In the genomic region with DNA sequence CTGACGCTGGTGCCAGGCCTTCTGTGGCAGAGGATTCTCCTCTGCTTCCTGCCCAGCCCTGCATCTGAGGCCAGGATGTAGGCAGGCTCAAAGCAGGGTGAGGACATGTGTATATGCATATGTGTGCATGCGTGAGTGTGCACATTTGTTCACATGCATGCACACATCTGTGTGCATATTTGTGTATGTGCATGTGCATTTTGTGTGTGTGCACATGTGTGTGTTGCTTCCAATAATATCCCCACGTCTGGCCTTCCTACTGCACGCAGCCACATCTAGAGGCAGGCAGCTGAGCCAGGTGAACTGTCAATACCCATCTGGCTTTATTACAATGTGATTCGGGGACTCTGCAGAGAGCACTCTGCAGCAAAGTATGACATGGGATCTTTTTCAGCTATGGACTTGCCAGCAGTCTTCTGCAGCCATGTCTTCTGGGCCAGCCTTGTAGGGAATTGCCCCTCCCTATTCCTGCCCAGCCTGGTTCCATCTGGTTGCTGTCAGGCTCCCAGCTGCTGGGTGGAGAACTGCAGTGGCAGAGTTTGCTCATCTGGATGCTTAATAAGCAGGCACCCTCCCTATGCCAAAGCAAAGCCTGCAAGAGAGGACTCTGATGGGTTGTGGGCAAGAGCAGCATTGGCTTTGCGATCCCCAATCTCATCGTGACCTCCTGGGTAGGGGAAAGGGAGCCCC, we compare ENCODE assay signal across 1 cellular context.
TF ChIP-seq lines count a peak whose summit lies in the region.

No MANE protein-coding gene starts in this region.

TF ChIP-seq in SK-N-SH treated with all-trans-retinoic acid at 6 μM for 48 hours, 23 proteins besides CTCF, POLR2A, EP300 and RAD21 (continued from another document):
- TF ChIP-seq, protein P1, sequence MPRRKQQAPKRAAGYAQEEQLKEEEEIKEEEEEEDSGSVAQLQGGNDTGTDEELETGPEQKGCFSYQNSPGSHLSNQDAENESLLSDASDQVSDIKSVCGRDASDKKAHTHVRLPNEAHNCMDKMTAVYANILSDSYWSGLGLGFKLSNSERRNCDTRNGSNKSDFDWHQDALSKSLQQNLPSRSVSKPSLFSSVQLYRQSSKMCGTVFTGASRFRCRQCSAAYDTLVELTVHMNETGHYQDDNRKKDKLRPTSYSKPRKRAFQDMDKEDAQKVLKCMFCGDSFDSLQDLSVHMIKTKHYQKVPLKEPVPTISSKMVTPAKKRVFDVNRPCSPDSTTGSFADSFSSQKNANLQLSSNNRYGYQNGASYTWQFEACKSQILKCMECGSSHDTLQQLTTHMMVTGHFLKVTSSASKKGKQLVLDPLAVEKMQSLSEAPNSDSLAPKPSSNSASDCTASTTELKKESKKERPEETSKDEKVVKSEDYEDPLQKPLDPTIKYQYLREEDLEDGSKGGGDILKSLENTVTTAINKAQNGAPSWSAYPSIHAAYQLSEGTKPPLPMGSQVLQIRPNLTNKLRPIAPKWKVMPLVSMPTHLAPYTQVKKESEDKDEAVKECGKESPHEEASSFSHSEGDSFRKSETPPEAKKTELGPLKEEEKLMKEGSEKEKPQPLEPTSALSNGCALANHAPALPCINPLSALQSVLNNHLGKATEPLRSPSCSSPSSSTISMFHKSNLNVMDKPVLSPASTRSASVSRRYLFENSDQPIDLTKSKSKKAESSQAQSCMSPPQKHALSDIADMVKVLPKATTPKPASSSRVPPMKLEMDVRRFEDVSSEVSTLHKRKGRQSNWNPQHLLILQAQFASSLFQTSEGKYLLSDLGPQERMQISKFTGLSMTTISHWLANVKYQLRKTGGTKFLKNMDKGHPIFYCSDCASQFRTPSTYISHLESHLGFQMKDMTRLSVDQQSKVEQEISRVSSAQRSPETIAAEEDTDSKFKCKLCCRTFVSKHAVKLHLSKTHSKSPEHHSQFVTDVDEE (CRISPR knock-in tag; IDR thresholded peaks at IDR 0.05): no peak
- TF ChIP-seq ESRRG (CRISPR knock-in tag; IDR thresholded peaks at IDR 0.05): no peak
- TF ChIP-seq CSDC2 (CRISPR knock-in tag; IDR thresholded peaks at IDR 0.05): no peak
- no peak for TF ChIP-seq PATZ1 (CRISPR knock-in tag; IDR thresholded peaks at IDR 0.05; ENCODE audit: borderline replicate concordance)
- TF ChIP-seq, protein P2, sequence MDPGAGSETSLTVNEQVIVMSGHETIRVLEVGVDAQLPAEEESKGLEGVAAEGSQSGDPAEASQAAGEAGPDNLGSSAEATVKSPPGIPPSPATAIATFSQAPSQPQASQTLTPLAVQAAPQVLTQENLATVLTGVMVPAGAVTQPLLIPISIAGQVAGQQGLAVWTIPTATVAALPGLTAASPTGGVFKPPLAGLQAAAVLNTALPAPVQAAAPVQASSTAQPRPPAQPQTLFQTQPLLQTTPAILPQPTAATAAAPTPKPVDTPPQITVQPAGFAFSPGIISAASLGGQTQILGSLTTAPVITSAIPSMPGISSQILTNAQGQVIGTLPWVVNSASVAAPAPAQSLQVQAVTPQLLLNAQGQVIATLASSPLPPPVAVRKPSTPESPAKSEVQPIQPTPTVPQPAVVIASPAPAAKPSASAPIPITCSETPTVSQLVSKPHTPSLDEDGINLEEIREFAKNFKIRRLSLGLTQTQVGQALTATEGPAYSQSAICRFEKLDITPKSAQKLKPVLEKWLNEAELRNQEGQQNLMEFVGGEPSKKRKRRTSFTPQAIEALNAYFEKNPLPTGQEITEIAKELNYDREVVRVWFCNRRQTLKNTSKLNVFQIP (CRISPR knock-in tag; IDR thresholded peaks at IDR 0.05; ENCODE audit: borderline replicate concordance, low read depth): no peak
